ENCODE assay signal across 10 cellular contexts in the genomic region with DNA sequence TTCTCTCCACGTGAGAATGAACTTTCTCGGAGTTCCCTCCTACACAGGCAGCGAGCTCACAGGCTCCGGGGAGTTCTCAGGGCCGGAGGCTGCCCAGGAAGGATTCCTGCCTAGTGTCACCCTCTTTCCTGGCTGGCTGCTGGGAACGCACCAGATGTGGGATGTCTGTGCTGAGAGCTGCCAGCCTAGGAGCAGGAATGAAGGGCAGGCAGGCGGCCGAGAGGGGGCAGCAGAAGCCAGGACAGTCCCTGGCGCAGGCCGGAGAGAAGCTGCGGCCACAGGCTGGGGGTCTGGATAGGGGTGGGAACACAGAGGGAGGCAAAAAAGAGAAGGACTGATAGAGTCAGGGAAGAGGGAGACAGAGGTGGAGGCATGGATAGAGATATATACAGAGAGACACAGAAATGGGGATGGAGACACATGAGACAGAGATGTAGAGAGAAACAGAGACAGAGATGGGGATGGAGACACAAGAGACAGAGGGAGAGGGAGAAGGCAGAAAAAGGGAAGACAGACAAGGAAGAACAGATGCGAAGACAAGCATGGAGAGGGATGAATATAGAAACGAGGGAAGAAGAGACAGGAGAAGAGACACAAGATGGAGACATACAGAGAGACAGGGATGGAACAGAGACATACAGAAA. TPM values are rescaled to one million over a fixed set of nuclear protein-coding genes. Genes with fewer than 3 reads are reported as not detected.
A peak's percentile ranks its signal among the peaks of the same experiment; 100 is the strongest.
DNase-seq lines count a peak whose midpoint lies in the region; ATAC-seq, FAIRE-seq and TF ChIP-seq lines count a peak whose summit lies in the region.
"Had no signal": no experiment of that assay in that cellular context is flagged by ENCODE, and none has a peak within 500 bp of the region (broad histone marks: within the 10 kb centered on the region; RNA-seq: fewer than 3 reads in every experiment).

No MANE protein-coding gene starts in this region.

- no peak for TF ChIP-seq POLR2A in endothelial cell of umbilical vein (IDR thresholded peaks at IDR 0.05; ENCODE audit: low read depth, low read length)

- no peaks in the 10 kb centered on the region for H3K9me3 Mint-ChIP-seq in activated CD4-positive, alpha-beta T cell treated with anti-CD3 and anti-CD28 coated beads, Interleukin-2, amount 10 ng/mL, durations not matched to agents 24 days and 14 days
- H3K9me3 Mint-ChIP-seq: activated naive CD4-positive, alpha-beta T cell treated with anti-CD3 and anti-CD28 coated beads, Interleukin-2, amount 50 U/mL, for 24 hours had no signal

- H3K79me2 ChIP-seq in endothelial cell of umbilical vein (ENCODE audit: control insufficient read depth, insufficient read depth, low read length), result no peaks in the 10 kb centered on the region

- H3K27ac Mint-ChIP-seq in activated CD4-positive, alpha-beta T cell treated with anti-CD3 and anti-CD28 coated beads, Interleukin-2, amount 10 ng/mL, durations not matched to agents 24 days and 14 days, result no peak overlapping the region
- H3K27ac Mint-ChIP-seq: activated naive CD4-positive, alpha-beta T cell treated with anti-CD3 and anti-CD28 coated beads, Interleukin-2, amount 50 U/mL, for 24 hours had no signal

- no peak overlapping the region for H2AK5ac ChIP-seq in mesenchymal stem cell (ENCODE audit: low read length, severe bottlenecking)

- no peak overlapping the region for H3K4me3 ChIP-seq in endothelial cell of umbilical vein (replicated peaks in 1 of 3; ENCODE audit: insufficient read depth in 1 of 3, low read depth in 1 of 3, low read length in 3 of 3)
- H3K4me3 ChIP-seq in mesenchymal stem cell (ENCODE audit: insufficient read depth in 1 of 2, low read depth in 1 of 2, low read length in 2 of 2), result no peak overlapping the region
- no peak overlapping the region for H3K4me3 ChIP-seq in tibial artery
- H3K4me3 ChIP-seq: BLaER1 treated with 17β-estradiol and CSF1 and Interleukin-3, amounts not matched to agents 10 nM and 100 nM had no signal

- 20% methylated on average over 13 of the region's 13 CpGs for WGBS in mesenchymal stem cell

- no peaks in the 10 kb centered on the region for H3K4me1 Mint-ChIP-seq in activated CD4-positive, alpha-beta T cell treated with anti-CD3 and anti-CD28 coated beads, Interleukin-2, amount 10 ng/mL, durations not matched to agents 24 days and 14 days
- H3K4me1 Mint-ChIP-seq: activated naive CD4-positive, alpha-beta T cell treated with anti-CD3 and anti-CD28 coated beads, Interleukin-2, amount 50 U/mL, for 24 hours had no signal

- no peaks in the 10 kb centered on the region for H4K20me1 ChIP-seq in endothelial cell of umbilical vein (replicated peaks; ENCODE audit: control insufficient read depth, extremely low read depth, insufficient read depth, low read length)

- H3K4me1 ChIP-seq in endothelial cell of umbilical vein (ENCODE audit: control insufficient read depth, extremely low read depth, insufficient read depth, low read length) (no peaks in the 10 kb centered on the region), mesenchymal stem cell (ENCODE audit: control insufficient read depth, insufficient read depth, low read depth, low read length) (peaks cover 2% of the 10 kb centered on the region), tibial artery (no peaks in the 10 kb centered on the region)

- H2BK15ac ChIP-seq in mesenchymal stem cell (ENCODE audit: low read depth, poor library complexity, severe bottlenecking), result no peak overlapping the region

- DNase-seq in NCI-H2029 (lab: John Stamatoyannopoulos, UW) (peak; percentile 20), NCI-H2029 treated with DMSO at 0.1 percent for 48 hours (lab: John Stamatoyannopoulos, UW) (no peak), NCI-H1092 treated with DMSO at 0.1 percent for 48 hours (lab: John Stamatoyannopoulos, UW) (peak; percentile 84), endothelial cell of umbilical vein (ENCODE audit: low read depth, low spot score) (peak; percentile 49), mesenchymal stem cell (peak; percentile 72), tibial artery (peak; percentile 72 to 81)
- peak; percentile 77 for DNase-seq in activated CD4-positive, alpha-beta T cell treated with anti-CD3 and anti-CD28 coated beads, Interleukin-2, amount 10 ng/mL, durations not matched to agents 24 days and 14 days

- H3K9me1 ChIP-seq in endothelial cell of umbilical vein (replicated peaks; ENCODE audit: control insufficient read depth, extremely low read depth, insufficient read depth, low read length), result no peaks in the 10 kb centered on the region

- CTCF ChIA-PET in endothelial cell of umbilical vein (lab: Charles Lee), result interaction anchor here (0.5 to 11.1 kb wide), 53 partner anchors 9 to 467 kb away, joined by 3 to 326 read pairs (median 5); a partner anchor contains a TSS

- peaks cover 12% of the 10 kb centered on the region for H3K27me3 Mint-ChIP-seq in activated CD4-positive, alpha-beta T cell treated with anti-CD3 and anti-CD28 coated beads, Interleukin-2, amount 10 ng/mL, durations not matched to agents 24 days and 14 days

- no peak overlapping the region for H3K23ac ChIP-seq in mesenchymal stem cell (ENCODE audit: low read length in 2 of 2)

- H3K14ac ChIP-seq in mesenchymal stem cell (ENCODE audit: low read length in 2 of 2), result no peak overlapping the region

- H3K9me3 ChIP-seq in endothelial cell of umbilical vein (replicated peaks; ENCODE audit: control insufficient read depth, insufficient read depth, low read length) (no peaks in the 10 kb centered on the region), mesenchymal stem cell (ENCODE audit: control insufficient read depth, low read length) (no peaks in the 10 kb centered on the region), tibial artery (no peaks in the 10 kb centered on the region)
- H3K9me3 ChIP-seq: BLaER1 treated with 17β-estradiol and CSF1 and Interleukin-3, amounts not matched to agents 10 nM and 100 nM had no signal

- H2BK12ac ChIP-seq in mesenchymal stem cell (ENCODE audit: low read length in 2 of 2), result no peak overlapping the region

- H2BK120ac ChIP-seq in mesenchymal stem cell (ENCODE audit: low read depth, low read length), result no peak overlapping the region

- intact Hi-C loops in activated CD4-positive, alpha-beta T cell treated with anti-CD3 and anti-CD28 coated beads, Interleukin-2, amount 10 ng/mL, durations not matched to agents 24 days and 14 days (cut with micrococcal nuclease), result loop anchor here (1.0 kb wide), 2 partner anchors 43 to 111 kb away; no protein-coding TSS in a partner anchor
- intact Hi-C loops in endothelial cell of umbilical vein (cut with micrococcal nuclease) (loop anchor here (1.0 to 2.0 kb wide), 7 partner anchors 43 to 215 kb away; no protein-coding TSS in a partner anchor), tibial artery (cut with DNase I; ENCODE audit: low total_unique reads) (loop anchor here (5.0 kb wide), 1 partner anchor 44 kb away; no protein-coding TSS in a partner anchor)

- no peaks in the 10 kb centered on the region for H3K79me1 ChIP-seq in mesenchymal stem cell (replicated peaks; ENCODE audit: low read length, poor library complexity, severe bottlenecking)

- ATAC-seq in GM19455 (IDR thresholded peaks at IDR 0.05; ENCODE audit: unreplicated experiment), result no peak

- H4K91ac ChIP-seq in mesenchymal stem cell (ENCODE audit: low read length), result no peak overlapping the region

- POLR2A ChIA-PET in endothelial cell of umbilical vein (lab: Charles Lee), result no interaction called here

- H3K4me2 ChIP-seq in endothelial cell of umbilical vein (ENCODE audit: insufficient read depth, low read length), result no peak overlapping the region
- H3K4me2 ChIP-seq in mesenchymal stem cell (ENCODE audit: low read length, poor library complexity, severe bottlenecking), result no peak overlapping the region
- H3K4me2 ChIP-seq: BLaER1 treated with 17β-estradiol and CSF1 and Interleukin-3, amounts not matched to agents 10 nM and 100 nM had no signal

- H3K4me3 Mint-ChIP-seq in activated CD4-positive, alpha-beta T cell treated with anti-CD3 and anti-CD28 coated beads, Interleukin-2, amount 10 ng/mL, durations not matched to agents 24 days and 14 days, result no peak overlapping the region
- H3K4me3 Mint-ChIP-seq: activated naive CD4-positive, alpha-beta T cell treated with anti-CD3 and anti-CD28 coated beads, Interleukin-2, amount 50 U/mL, for 24 hours had no signal

- H2BK5ac ChIP-seq in mesenchymal stem cell (ENCODE audit: low read depth, low read length, poor library complexity, severe bottlenecking), result no peak overlapping the region

- no peak overlapping the region for H4K8ac ChIP-seq in mesenchymal stem cell (ENCODE audit: low read length)

- H3K4ac ChIP-seq in mesenchymal stem cell (ENCODE audit: low read depth in 1 of 2, low read length in 2 of 2), result no peak overlapping the region

- H3K36me3 Mint-ChIP-seq in activated CD4-positive, alpha-beta T cell treated with anti-CD3 and anti-CD28 coated beads, Interleukin-2, amount 10 ng/mL, durations not matched to agents 24 days and 14 days (ENCODE audit: low read depth), result no peaks in the 10 kb centered on the region
- H3K36me3 Mint-ChIP-seq: activated naive CD4-positive, alpha-beta T cell treated with anti-CD3 and anti-CD28 coated beads, Interleukin-2, amount 50 U/mL, for 24 hours had no signal

- H3K18ac ChIP-seq in mesenchymal stem cell (ENCODE audit: low read depth in 1 of 2, low read length in 2 of 2), result no peak overlapping the region

- no TSS peak for BruUV-seq in endothelial cell of umbilical vein (replicated peaks; lab: Mats Ljungman, UMichigan)

- dilution Hi-C loops in endothelial cell of umbilical vein (cut with MboI; ENCODE audit: extremely low pct_ligation_motif_present, low sequenced_read_pairs), result no loop called here

- H3K27me3 ChIP-seq in endothelial cell of umbilical vein (ENCODE audit: control insufficient read depth in 2 of 2, insufficient read depth in 2 of 2, low read length in 2 of 2), result peaks cover 5 to 7% of the 10 kb centered on the region in 2 experiments
- peaks cover 44 to 53% of the 10 kb centered on the region in 2 experiments for H3K27me3 ChIP-seq in mesenchymal stem cell (ENCODE audit: control insufficient read depth in 1 of 2, insufficient read depth in 1 of 2, low read length in 2 of 2)
- peaks cover 0 to 35% of the 10 kb centered on the region in 2 donors for H3K27me3 ChIP-seq in tibial artery

- H2AFZ ChIP-seq in endothelial cell of umbilical vein (ENCODE audit: low read depth, low read length) (no peak overlapping the region), mesenchymal stem cell (ENCODE audit: low read depth, low read length) (no peak overlapping the region)

- H3K27ac ChIP-seq in endothelial cell of umbilical vein (ENCODE audit: insufficient read depth, low read depth, low read length), result no peak overlapping the region
- no peak overlapping the region for H3K27ac ChIP-seq in mesenchymal stem cell (ENCODE audit: low read length, poor library complexity, severe bottlenecking)
- H3K27ac ChIP-seq in tibial artery, result no peak overlapping the region
- H3K27ac ChIP-seq: BLaER1 treated with 17β-estradiol and CSF1 and Interleukin-3, amounts not matched to agents 10 nM and 100 nM had no signal

- H3K9ac ChIP-seq in endothelial cell of umbilical vein (replicated peaks; ENCODE audit: extremely low read depth, insufficient read depth, low read length), result no peak overlapping the region
- no peak overlapping the region for H3K9ac ChIP-seq in mesenchymal stem cell (ENCODE audit: low read length)
- H3K9ac ChIP-seq: BLaER1 treated with 17β-estradiol and CSF1 and Interleukin-3, amounts not matched to agents 10 nM and 100 nM had no signal

- H3K36me3 ChIP-seq in endothelial cell of umbilical vein (ENCODE audit: control insufficient read depth in 2 of 2, extremely low read depth in 1 of 2, insufficient read depth in 2 of 2, low read length in 2 of 2) (no peaks in the 10 kb centered on the region), mesenchymal stem cell (ENCODE audit: control insufficient read depth in 1 of 2, insufficient read depth in 2 of 2, low read depth in 1 of 2, low read length in 2 of 2) (no peaks in the 10 kb centered on the region), tibial artery (no peaks in the 10 kb centered on the region)
- H3K36me3 ChIP-seq: BLaER1 treated with 17β-estradiol and CSF1 and Interleukin-3, amounts not matched to agents 10 nM and 100 nM had no signal

- FAIRE-seq in endothelial cell of umbilical vein (lab: Jason Lieb, UNC), result peak; percentile 64

- peak; percentile 86 to 96 for TF ChIP-seq CTCF in endothelial cell of umbilical vein (IDR thresholded peaks at IDR 0.05; ENCODE audit: extremely low read depth in 1 of 2, insufficient read depth in 1 of 2, low read depth in 1 of 2, low read length in 2 of 2)
- TF ChIP-seq CTCF in tibial artery (IDR thresholded peaks at IDR 0.05), result peak; percentile 74 to 75

RNA-seq across cellular contexts. Expression of a gene that starts 25.3 kb away (rescaled TPM):
- not detected in 2 replicates for total RNA-seq in activated CD4-positive, alpha-beta T cell treated with anti-CD3 and anti-CD28 coated beads, Interleukin-2, amount 10 ng/mL, durations not matched to agents 24 days and 14 days
- total RNA-seq in endothelial cell of umbilical vein, result not detected in 2 replicates
- polyA plus RNA-seq in endothelial cell of umbilical vein, result 0.10 and 0.11 TPM in 2 replicates
- polyA plus RNA-seq in endothelial cell of umbilical vein (2011; cell fraction: cytosol; rRNA removed), result 0.06 TPM in 1 of 2 replicates, not detected in the other
- polyA plus RNA-seq in endothelial cell of umbilical vein (2011; cell fraction: nucleus; rRNA removed), result not detected in 2 replicates
- 0.21 TPM in 1 of 2 replicates, not detected in the other for polyA plus RNA-seq in endothelial cell of umbilical vein (2012)
- polyA minus RNA-seq in endothelial cell of umbilical vein, result 0.34 TPM in 1 of 2 replicates, not detected in the other
- not detected for polyA minus RNA-seq in endothelial cell of umbilical vein (2011; cell fraction: cytosol; rRNA and poly(A)+ RNA removed)
- not detected in 2 replicates for polyA minus RNA-seq in endothelial cell of umbilical vein (2011; cell fraction: nucleus; rRNA and poly(A)+ RNA removed)
- 0.43 TPM for polyA plus RNA-seq in mesenchymal stem cell (2013, experiment 1 of 2)
- polyA plus RNA-seq in mesenchymal stem cell (2013, experiment 2 of 2), result 0.37 TPM

RNA-seq across cellular contexts. Expression of a gene that starts 41.4 kb away (rescaled TPM):
- not detected in 2 replicates for total RNA-seq in activated CD4-positive, alpha-beta T cell treated with anti-CD3 and anti-CD28 coated beads, Interleukin-2, amount 10 ng/mL, durations not matched to agents 24 days and 14 days
- not detected in 2 replicates for total RNA-seq in endothelial cell of umbilical vein
- not detected in 2 replicates for polyA plus RNA-seq in endothelial cell of umbilical vein
- not detected in 2 replicates for polyA plus RNA-seq in endothelial cell of umbilical vein (2011; cell fraction: cytosol; rRNA removed)
- not detected in 2 replicates for polyA plus RNA-seq in endothelial cell of umbilical vein (2011; cell fraction: nucleus; rRNA removed)
- polyA plus RNA-seq in endothelial cell of umbilical vein (2012), result not detected in 2 replicates
- polyA minus RNA-seq in endothelial cell of umbilical vein, result not detected in 2 replicates
- polyA minus RNA-seq in endothelial cell of umbilical vein (2011; cell fraction: cytosol; rRNA and poly(A)+ RNA removed), result not detected
- not detected in 2 replicates for polyA minus RNA-seq in endothelial cell of umbilical vein (2011; cell fraction: nucleus; rRNA and poly(A)+ RNA removed)
- polyA plus RNA-seq in mesenchymal stem cell (2013, experiment 1 of 2), result 0.03 TPM
- 0.01 TPM for polyA plus RNA-seq in mesenchymal stem cell (2013, experiment 2 of 2)
